ENCODE assay signal across 10 cellular contexts in the genomic region with DNA sequence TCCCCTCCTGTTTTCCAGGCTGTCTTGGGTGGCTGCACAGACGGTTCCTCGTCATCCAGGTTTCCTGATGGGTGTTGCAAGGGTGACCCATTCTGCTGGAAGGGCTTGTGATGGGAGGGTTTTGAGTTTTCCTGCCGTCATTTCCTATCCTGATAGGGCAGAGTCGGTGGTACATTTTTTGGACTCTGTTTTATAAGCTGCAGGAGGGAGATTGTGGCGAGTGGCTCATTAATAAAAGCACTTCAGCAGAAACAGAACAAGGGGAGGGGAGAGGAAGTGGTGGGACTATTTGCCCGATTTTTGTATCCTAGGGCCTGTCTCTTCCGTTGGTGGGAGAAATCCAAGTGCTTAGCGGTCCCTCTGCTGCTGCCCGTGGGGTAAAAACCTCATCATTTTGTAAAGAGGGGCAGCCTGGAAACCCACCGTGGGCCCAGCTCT. TPM values are rescaled to one million over a fixed set of nuclear protein-coding genes. Genes with fewer than 3 reads are reported as not detected.
A peak's percentile ranks its signal among the peaks of the same experiment; 100 is the strongest.
DNase-seq lines count a peak whose midpoint lies in the region; TF ChIP-seq lines count a peak whose summit lies in the region.
"Had no signal": no experiment of that assay in that cellular context is flagged by ENCODE, and none has a peak within 500 bp of the region (broad histone marks: within the 10 kb centered on the region; RNA-seq: fewer than 3 reads in every experiment).

No MANE protein-coding gene starts in this region.

- no peaks in the 10 kb centered on the region for H3K27me3 ChIP-seq in breast epithelium
- no peaks in the 10 kb centered on the region for H3K27me3 ChIP-seq in testis

- WGBS in testis, 2 donors: 44 to 60% methylated on average over 10 of the region's 10 CpGs

- TF ChIP-seq CTCF in breast epithelium (IDR thresholded peaks at IDR 0.05) (no peak), testis (IDR thresholded peaks at IDR 0.05) (no peak)

- H3K9me3 ChIP-seq in breast epithelium (no peaks in the 10 kb centered on the region), testis (no peaks in the 10 kb centered on the region)

- H3K36me3 ChIP-seq in breast epithelium: no peaks in the 10 kb centered on the region
- no peaks in the 10 kb centered on the region for H3K36me3 ChIP-seq in testis (ENCODE audit: low read depth, missing control alignments)

- TF ChIP-seq POLR2A in breast epithelium (IDR thresholded peaks at IDR 0.05) (no peak), testis (IDR thresholded peaks at IDR 0.05) (no peak)

- H3K4me3 ChIP-seq in breast epithelium (peak overlapping the region in 1 of 3 donors; percentile 29), testis (no peak overlapping the region)
- H3K4me3 ChIP-seq: GM23338 had no signal

- peak; percentile 96 for DNase-seq in M059J (ENCODE audit: low read depth)
- DNase-seq in breast epithelium (ENCODE audit: low spot score in 2 of 2): no peak
- peak; percentile 77 for DNase-seq in iris pigment epithelial cell (ENCODE audit: low read depth)
- DNase-seq in testis: no peak
- DNase-seq in NCI-H2227 (lab: John Stamatoyannopoulos, UW; ENCODE audit: unreplicated experiment): no peak
- no peak for DNase-seq in CD1c-positive myeloid dendritic cell (ENCODE audit: extremely low spot score)
- DNase-seq in GM03348 (ENCODE audit: low spot score): no peak
- DNase-seq: NK-92 treated with Interleukin-12 subunit alpha and Interleukin-12 subunit beta, amount 100 ng/mL, for 24 hours; stimulated activated naive CD4-positive, alpha-beta T cell had no signal

- intact Hi-C loops in breast epithelium (cut with DNase I; ENCODE audit: low total_unique reads) (no loop called here), testis (cut with DNase I; ENCODE audit: low total_unique reads) (no loop called here)

- H3K4me1 ChIP-seq in breast epithelium (peaks cover 15 to 34% of the 10 kb centered on the region in 2 donors), testis (peaks cover 28% of the 10 kb centered on the region)

- H3K27ac ChIP-seq in breast epithelium (peak overlapping the region; percentile 76 to 91), testis (peak overlapping the region; percentile 33 to 66)

RNA-seq across cellular contexts. Expression of a gene that starts 40.0 kb away (rescaled TPM):
- 15.3 and 17.1 TPM in 2 replicates for total RNA-seq in M059J (2014; rRNA removed; shearing (Covaris generic))
- total RNA-seq in breast epithelium: 10 to 100 TPM; 16.8 to 44.9 (median 36.9) TPM
- 10 to 100 TPM; 19.8 to 23.5 TPM for total RNA-seq in testis
- 14.2 TPM for polyA plus RNA-seq in testis (ENCODE audit: insufficient read depth, low read depth, low replicate concordance)

Comparison
In these comparisons a context has a peak if more than half of its experiments do, and no peak if none do; other contexts are left out.
1. DNase-seq: peak in M059J (single experiment) and iris pigment epithelial cell (single experiment); none in breast epithelium (0 of 2), testis (single experiment), NCI-H2227 (single experiment), CD1c-positive myeloid dendritic cell (single experiment) and GM03348 (single experiment).